In the genomic region with DNA sequence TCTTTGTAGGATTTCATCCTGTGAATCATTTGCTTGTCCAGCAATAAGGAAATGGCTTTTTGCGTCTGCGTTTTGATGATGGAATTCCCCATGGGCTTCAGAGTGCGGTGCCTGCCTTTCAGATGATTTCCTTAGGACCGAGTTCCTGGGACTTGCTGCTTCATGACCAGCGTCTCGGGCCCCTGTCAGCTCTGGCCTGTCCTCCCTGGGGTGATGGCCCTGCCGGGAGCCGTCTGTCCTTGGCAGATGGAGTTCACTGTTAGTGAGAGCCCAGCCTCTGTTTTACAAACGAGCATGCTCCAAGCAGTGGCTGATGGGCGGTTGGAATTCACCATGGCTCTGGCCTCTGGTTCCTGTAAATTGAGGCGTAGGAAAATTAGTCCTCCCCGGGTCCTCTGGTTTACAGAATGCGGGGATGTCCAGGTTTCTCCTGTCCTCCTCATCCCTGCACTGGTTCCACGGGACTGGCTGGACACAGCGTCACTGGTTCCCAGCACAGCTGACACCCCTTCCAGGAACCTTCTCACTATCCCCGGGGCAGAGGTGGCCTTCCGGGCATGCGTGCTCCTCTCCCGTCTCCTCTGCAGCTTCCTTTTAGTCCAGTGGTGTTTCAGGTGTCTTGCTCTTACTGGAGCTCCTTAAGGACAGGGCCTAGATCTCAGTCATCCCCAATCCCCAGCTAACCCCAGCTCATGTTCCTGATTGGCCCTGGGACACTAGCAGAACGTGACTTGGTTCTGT, we compare ENCODE assay signal across 2 cellular contexts.
TF ChIP-seq lines count a peak whose summit lies in the region.

No MANE protein-coding gene starts in this region.

TF ChIP-seq in IMR-90, 13 proteins besides CTCF, POLR2A, EP300 and RAD21:
- TF ChIP-seq MXI1 (IDR thresholded peaks at IDR 0.05; ENCODE audit: borderline replicate concordance, low read depth, low read length) (no peak), USF2 (IDR thresholded peaks at IDR 0.05; ENCODE audit: low read depth, low read length) (no peak), MAZ (IDR thresholded peaks at IDR 0.05; ENCODE audit: borderline replicate concordance, low read depth, low read length) (no peak), SMC3 (IDR thresholded peaks at IDR 0.05; ENCODE audit: low read depth, low read length) (no peak), CHD1 (IDR thresholded peaks at IDR 0.05; ENCODE audit: low read depth, low read length) (no peak), CEBPB (IDR thresholded peaks at IDR 0.05; ENCODE audit: low read depth, low read length) (no peak), NFE2L2 (IDR thresholded peaks at IDR 0.05; ENCODE audit: low read depth, low read length) (no peak), MAFK (IDR thresholded peaks at IDR 0.05; ENCODE audit: low read depth, low read length) (no peak), FOS (IDR thresholded peaks at IDR 0.05; ENCODE audit: low read depth, low read length) (no peak), RFX5 (IDR thresholded peaks at IDR 0.05; ENCODE audit: low read depth, low read length) (no peak), BHLHE40 (IDR thresholded peaks at IDR 0.05; ENCODE audit: low read depth, low read length) (no peak), RCOR1 (IDR thresholded peaks at IDR 0.05; ENCODE audit: insufficient replicate concordance, low read length) (no peak)
- TF ChIP-seq, protein P1, sequence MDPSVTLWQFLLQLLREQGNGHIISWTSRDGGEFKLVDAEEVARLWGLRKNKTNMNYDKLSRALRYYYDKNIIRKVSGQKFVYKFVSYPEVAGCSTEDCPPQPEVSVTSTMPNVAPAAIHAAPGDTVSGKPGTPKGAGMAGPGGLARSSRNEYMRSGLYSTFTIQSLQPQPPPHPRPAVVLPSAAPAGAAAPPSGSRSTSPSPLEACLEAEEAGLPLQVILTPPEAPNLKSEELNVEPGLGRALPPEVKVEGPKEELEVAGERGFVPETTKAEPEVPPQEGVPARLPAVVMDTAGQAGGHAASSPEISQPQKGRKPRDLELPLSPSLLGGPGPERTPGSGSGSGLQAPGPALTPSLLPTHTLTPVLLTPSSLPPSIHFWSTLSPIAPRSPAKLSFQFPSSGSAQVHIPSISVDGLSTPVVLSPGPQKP (IDR thresholded peaks at IDR 0.05; ENCODE audit: borderline replicate concordance, low read depth, low read length), result no peak
TF ChIP-seq in IMR-90: peak in this region for 0.

TF ChIP-seq in H1, 55 proteins besides CTCF, POLR2A, EP300 and RAD21:
- TF ChIP-seq HDAC2 (IDR thresholded peaks at IDR 0.05; ENCODE audit: borderline replicate concordance in 1 of 2, low read depth in 2 of 2, low read length in 2 of 2), result no peak
- no peak for TF ChIP-seq GTF2F1 (IDR thresholded peaks at IDR 0.05; ENCODE audit: borderline replicate concordance, low read depth, low read length)
- no peak for TF ChIP-seq KDM1A (IDR thresholded peaks at IDR 0.05; ENCODE audit: borderline replicate concordance, low read length)
- no peak for TF ChIP-seq USF2 (IDR thresholded peaks at IDR 0.05; ENCODE audit: low read length)
- TF ChIP-seq SUZ12 (IDR thresholded peaks at IDR 0.05; ENCODE audit: low read length), result no peak
- no peak for TF ChIP-seq TEAD4 (IDR thresholded peaks at IDR 0.05; ENCODE audit: low read depth, low read length)
- no peak for TF ChIP-seq POU5F1 (IDR thresholded peaks at IDR 0.05; ENCODE audit: low read depth, low read length)
- TF ChIP-seq TCF12 (IDR thresholded peaks at IDR 0.05; ENCODE audit: low read depth, low read length), result no peak
- TF ChIP-seq JUN (IDR thresholded peaks at IDR 0.05; ENCODE audit: low read depth, low read length), result no peak
- TF ChIP-seq ASH2L (IDR thresholded peaks at IDR 0.05; ENCODE audit: low read length), result no peak
- TF ChIP-seq, protein P2, sequence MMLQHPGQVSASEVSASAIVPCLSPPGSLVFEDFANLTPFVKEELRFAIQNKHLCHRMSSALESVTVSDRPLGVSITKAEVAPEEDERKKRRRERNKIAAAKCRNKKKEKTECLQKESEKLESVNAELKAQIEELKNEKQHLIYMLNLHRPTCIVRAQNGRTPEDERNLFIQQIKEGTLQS (IDR thresholded peaks at IDR 0.05; ENCODE audit: insufficient read depth, low read depth, low read length), result no peak
- no peak for TF ChIP-seq SRF (IDR thresholded peaks at IDR 0.05; ENCODE audit: low read depth, low read length)
- no peak for TF ChIP-seq CREB1 (IDR thresholded peaks at IDR 0.05)
- TF ChIP-seq SP4 (IDR thresholded peaks at IDR 0.05; ENCODE audit: low read length), result no peak
- no peak for TF ChIP-seq ZNF274 (IDR thresholded peaks at IDR 0.05; ENCODE audit: borderline replicate concordance, extremely low read depth, low read length)
